ENCODE assay signal across 1 cellular context in genomic region chr20:49482621-49483017, GRCh38.
TF ChIP-seq lines count a peak whose summit lies in the region.

KCNB1 (minus strand) TSS chr20:49482668; CDS start chr20:49482480, 188 bp downstream.

TF ChIP-seq in HepG2, 621 proteins besides CTCF, POLR2A, EP300 and RAD21 (continued from another document and continues in another):
- TF ChIP-seq ZNF530 (CRISPR knock-in tag; IDR thresholded peaks at IDR 0.05; ENCODE audit: low read depth) (0 out of 2 replicates have a peak, but pooled peaks have one; percentile 74), NFKB2 (CRISPR knock-in tag; IDR thresholded peaks at IDR 0.05; ENCODE audit: borderline replicate concordance) (peak; percentile 95), NR1H2 (CRISPR knock-in tag; IDR thresholded peaks at IDR 0.05; ENCODE audit: borderline replicate concordance, low read depth) (no peak), ZNF280B (CRISPR knock-in tag; IDR thresholded peaks at IDR 0.05; ENCODE audit: borderline replicate concordance) (peak; percentile 57; the same call in 1 of the 2 replicates), SATB2 (CRISPR knock-in tag; IDR thresholded peaks at IDR 0.05) (peak; percentile 92), IRX3 (CRISPR knock-in tag; IDR thresholded peaks at IDR 0.05; ENCODE audit: borderline replicate concordance, low read depth) (peak; percentile 93; the same call in 1 of the 2 replicates), MIXL1 (CRISPR knock-in tag; IDR thresholded peaks at IDR 0.05) (0 out of 2 replicates have a peak, but pooled peaks have one; percentile 15), ZNF362 (CRISPR knock-in tag; IDR thresholded peaks at IDR 0.05; ENCODE audit: borderline replicate concordance) (no peak), ZMAT3 (CRISPR knock-in tag; conservative IDR thresholded peaks at IDR 0.05) (peak; percentile 96), ZNF747 (CRISPR knock-in tag; IDR thresholded peaks at IDR 0.05; ENCODE audit: borderline replicate concordance) (peak; percentile 63; the same call in 1 of the 2 replicates), RELA (CRISPR knock-in tag; IDR thresholded peaks at IDR 0.05) (no peak), ZNF282 (IDR thresholded peaks at IDR 0.05; ENCODE audit: partially characterized antibody) (no peak), ZNF232 (CRISPR knock-in tag; IDR thresholded peaks at IDR 0.05; ENCODE audit: borderline replicate concordance) (peak; percentile 94), CREB3 (CRISPR knock-in tag; IDR thresholded peaks at IDR 0.05) (peak; percentile 90), NR2F1 (CRISPR knock-in tag; IDR thresholded peaks at IDR 0.05) (peak; percentile 65 to 71; a peak in 3 of 4 replicates), JUNB (CRISPR knock-in tag; IDR thresholded peaks at IDR 0.05; ENCODE audit: borderline replicate concordance) (0 out of 2 replicates have a peak, but pooled peaks have one; percentile 50), ZNF446 (CRISPR knock-in tag; IDR thresholded peaks at IDR 0.05) (peak; percentile 69; the same call in 1 of the 2 replicates), SRSF1 (optimal IDR thresholded peaks at IDR 0.05; ENCODE audit: low read depth, low read length) (peak; percentile 43), RARA (CRISPR knock-in tag; IDR thresholded peaks at IDR 0.05) (peak; percentile 69), ARNT2 (CRISPR knock-in tag; IDR thresholded peaks at IDR 0.05; ENCODE audit: low read depth) (peak; percentile 79), ZNF724P (CRISPR knock-in tag; IDR thresholded peaks at IDR 0.05; ENCODE audit: borderline replicate concordance) (peak; percentile 59; the same call in 1 of the 2 replicates), ZNF501 (CRISPR knock-in tag; IDR thresholded peaks at IDR 0.05) (peak; percentile 42; the same call in 1 of the 2 replicates), ZFP37 (CRISPR knock-in tag; IDR thresholded peaks at IDR 0.05; ENCODE audit: borderline replicate concordance) (peak; percentile 95), ZFX (CRISPR knock-in tag; IDR thresholded peaks at IDR 0.05; ENCODE audit: low read depth) (no peak), RAD51 (IDR thresholded peaks at IDR 0.05; ENCODE audit: borderline replicate concordance) (no peak), PCBP1 (IDR thresholded peaks at IDR 0.05; ENCODE audit: borderline replicate concordance, low read depth, low read length) (no peak), YEATS2 (CRISPR knock-in tag; IDR thresholded peaks at IDR 0.05; ENCODE audit: borderline replicate concordance) (0 out of 2 replicates have a peak, but pooled peaks have one; percentile 61), NCOA1 (CRISPR knock-in tag; IDR thresholded peaks at IDR 0.05) (0 out of 2 replicates have a peak, but pooled peaks have one; percentile 39), KLF12 (CRISPR knock-in tag; IDR thresholded peaks at IDR 0.05; ENCODE audit: borderline replicate concordance) (peak; percentile 85), ZNF124 (CRISPR knock-in tag; IDR thresholded peaks at IDR 0.05) (peak; percentile 94), HNRNPL (IDR thresholded peaks at IDR 0.05; ENCODE audit: low read depth, low read length) (0 out of 2 replicates have a peak, but pooled peaks have one; percentile 19), CCDC6 (CRISPR knock-in tag; IDR thresholded peaks at IDR 0.05) (peak; percentile 76), SRF (IDR thresholded peaks at IDR 0.05; ENCODE audit: low read depth, low read length) (0 out of 2 replicates have a peak, but pooled peaks have one; percentile 2), ELF4 (CRISPR knock-in tag; IDR thresholded peaks at IDR 0.05; ENCODE audit: borderline replicate concordance) (no peak), ZNF761 (CRISPR knock-in tag; conservative IDR thresholded peaks at IDR 0.05) (no peak), ATAD3A (CRISPR knock-in tag; IDR thresholded peaks at IDR 0.05) (peak; percentile 84; the same call in 1 of the 2 replicates), MEIS2 (CRISPR knock-in tag; IDR thresholded peaks at IDR 0.05) (peak; percentile 94), ZNF816 (CRISPR knock-in tag; IDR thresholded peaks at IDR 0.05; ENCODE audit: borderline replicate concordance) (0 out of 2 replicates have a peak, but pooled peaks have one; percentile 24), MED1 (CRISPR knock-in tag; IDR thresholded peaks at IDR 0.05) (peak; percentile 53)
- TF ChIP-seq, protein P1, sequence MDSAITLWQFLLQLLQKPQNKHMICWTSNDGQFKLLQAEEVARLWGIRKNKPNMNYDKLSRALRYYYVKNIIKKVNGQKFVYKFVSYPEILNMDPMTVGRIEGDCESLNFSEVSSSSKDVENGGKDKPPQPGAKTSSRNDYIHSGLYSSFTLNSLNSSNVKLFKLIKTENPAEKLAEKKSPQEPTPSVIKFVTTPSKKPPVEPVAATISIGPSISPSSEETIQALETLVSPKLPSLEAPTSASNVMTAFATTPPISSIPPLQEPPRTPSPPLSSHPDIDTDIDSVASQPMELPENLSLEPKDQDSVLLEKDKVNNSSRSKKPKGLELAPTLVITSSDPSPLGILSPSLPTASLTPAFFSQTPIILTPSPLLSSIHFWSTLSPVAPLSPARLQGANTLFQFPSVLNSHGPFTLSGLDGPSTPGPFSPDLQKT (CRISPR knock-in tag; IDR thresholded peaks at IDR 0.05; ENCODE audit: borderline replicate concordance) = no peak
- TF ChIP-seq, protein P2, sequence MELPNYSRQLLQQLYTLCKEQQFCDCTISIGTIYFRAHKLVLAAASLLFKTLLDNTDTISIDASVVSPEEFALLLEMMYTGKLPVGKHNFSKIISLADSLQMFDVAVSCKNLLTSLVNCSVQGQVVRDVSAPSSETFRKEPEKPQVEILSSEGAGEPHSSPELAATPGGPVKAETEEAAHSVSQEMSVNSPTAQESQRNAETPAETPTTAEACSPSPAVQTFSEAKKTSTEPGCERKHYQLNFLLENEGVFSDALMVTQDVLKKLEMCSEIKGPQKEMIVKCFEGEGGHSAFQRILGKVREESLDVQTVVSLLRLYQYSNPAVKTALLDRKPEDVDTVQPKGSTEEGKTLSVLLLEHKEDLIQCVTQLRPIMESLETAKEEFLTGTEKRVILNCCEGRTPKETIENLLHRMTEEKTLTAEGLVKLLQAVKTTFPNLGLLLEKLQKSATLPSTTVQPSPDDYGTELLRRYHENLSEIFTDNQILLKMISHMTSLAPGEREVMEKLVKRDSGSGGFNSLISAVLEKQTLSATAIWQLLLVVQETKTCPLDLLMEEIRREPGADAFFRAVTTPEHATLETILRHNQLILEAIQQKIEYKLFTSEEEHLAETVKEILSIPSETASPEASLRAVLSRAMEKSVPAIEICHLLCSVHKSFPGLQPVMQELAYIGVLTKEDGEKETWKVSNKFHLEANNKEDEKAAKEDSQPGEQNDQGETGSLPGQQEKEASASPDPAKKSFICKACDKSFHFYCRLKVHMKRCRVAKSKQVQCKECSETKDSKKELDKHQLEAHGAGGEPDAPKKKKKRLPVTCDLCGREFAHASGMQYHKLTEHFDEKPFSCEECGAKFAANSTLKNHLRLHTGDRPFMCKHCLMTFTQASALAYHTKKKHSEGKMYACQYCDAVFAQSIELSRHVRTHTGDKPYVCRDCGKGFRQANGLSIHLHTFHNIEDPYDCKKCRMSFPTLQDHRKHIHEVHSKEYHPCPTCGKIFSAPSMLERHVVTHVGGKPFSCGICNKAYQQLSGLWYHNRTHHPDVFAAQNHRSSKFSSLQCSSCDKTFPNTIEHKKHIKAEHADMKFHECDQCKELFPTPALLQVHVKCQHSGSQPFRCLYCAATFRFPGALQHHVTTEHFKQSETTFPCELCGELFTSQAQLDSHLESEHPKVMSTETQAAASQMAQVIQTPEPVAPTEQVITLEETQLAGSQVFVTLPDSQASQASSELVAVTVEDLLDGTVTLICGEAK (IDR thresholded peaks at IDR 0.05) = no peak
- TF ChIP-seq, protein P2 (CRISPR knock-in tag; IDR thresholded peaks at IDR 0.05) = peak; percentile 42; the same call in 1 of the 2 replicates
- TF ChIP-seq, protein P3, sequence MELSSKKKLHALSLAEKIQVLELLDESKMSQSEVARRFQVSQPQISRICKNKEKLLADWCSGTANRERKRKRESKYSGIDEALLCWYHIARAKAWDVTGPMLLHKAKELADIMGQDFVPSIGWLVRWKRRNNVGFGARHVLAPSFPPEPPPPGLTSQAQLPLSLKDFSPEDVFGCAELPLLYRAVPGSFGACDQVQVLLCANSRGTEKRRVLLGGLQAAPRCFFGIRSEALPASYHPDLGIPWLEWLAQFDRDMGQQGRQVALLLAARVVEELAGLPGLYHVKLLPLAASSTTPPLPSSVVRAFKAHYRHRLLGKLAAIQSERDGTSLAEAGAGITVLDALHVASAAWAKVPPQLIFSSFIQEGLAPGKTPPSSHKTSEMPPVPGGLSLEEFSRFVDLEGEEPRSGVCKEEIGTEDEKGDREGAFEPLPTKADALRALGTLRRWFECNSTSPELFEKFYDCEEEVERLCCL (CRISPR knock-in tag; IDR thresholded peaks at IDR 0.05; ENCODE audit: borderline replicate concordance) = peak; percentile 91
- TF ChIP-seq, protein P4, sequence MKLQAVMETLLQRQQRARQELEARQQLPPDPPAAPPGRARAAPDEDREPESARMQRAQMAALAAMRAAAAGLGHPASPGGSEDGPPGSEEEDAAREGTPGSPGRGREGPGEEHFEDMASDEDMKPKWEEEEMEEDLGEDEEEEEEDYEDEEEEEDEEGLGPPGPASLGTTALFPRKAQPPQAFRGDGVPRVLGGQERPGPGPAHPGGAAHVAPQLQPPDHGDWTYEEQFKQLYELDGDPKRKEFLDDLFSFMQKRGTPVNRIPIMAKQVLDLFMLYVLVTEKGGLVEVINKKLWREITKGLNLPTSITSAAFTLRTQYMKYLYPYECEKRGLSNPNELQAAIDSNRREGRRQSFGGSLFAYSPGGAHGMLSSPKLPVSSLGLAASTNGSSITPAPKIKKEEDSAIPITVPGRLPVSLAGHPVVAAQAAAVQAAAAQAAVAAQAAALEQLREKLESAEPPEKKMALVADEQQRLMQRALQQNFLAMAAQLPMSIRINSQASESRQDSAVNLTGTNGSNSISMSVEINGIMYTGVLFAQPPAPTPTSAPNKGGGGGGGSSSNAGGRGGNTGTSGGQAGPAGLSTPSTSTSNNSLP (IDR thresholded peaks at IDR 0.05; ENCODE audit: low read depth, low read length) = no peak
- TF ChIP-seq, protein P5, sequence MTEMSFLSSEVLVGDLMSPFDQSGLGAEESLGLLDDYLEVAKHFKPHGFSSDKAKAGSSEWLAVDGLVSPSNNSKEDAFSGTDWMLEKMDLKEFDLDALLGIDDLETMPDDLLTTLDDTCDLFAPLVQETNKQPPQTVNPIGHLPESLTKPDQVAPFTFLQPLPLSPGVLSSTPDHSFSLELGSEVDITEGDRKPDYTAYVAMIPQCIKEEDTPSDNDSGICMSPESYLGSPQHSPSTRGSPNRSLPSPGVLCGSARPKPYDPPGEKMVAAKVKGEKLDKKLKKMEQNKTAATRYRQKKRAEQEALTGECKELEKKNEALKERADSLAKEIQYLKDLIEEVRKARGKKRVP (CRISPR knock-in tag; IDR thresholded peaks at IDR 0.05) = 0 out of 4 replicates have a peak, but pooled peaks of 1 of the 2 experiments have one; percentile 55
- TF ChIP-seq, protein P6, sequence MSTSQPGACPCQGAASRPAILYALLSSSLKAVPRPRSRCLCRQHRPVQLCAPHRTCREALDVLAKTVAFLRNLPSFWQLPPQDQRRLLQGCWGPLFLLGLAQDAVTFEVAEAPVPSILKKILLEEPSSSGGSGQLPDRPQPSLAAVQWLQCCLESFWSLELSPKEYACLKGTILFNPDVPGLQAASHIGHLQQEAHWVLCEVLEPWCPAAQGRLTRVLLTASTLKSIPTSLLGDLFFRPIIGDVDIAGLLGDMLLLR (CRISPR knock-in tag; IDR thresholded peaks at IDR 0.05) = peak; percentile 67; the same call in 1 of the 2 replicates
